In the genomic region with DNA sequence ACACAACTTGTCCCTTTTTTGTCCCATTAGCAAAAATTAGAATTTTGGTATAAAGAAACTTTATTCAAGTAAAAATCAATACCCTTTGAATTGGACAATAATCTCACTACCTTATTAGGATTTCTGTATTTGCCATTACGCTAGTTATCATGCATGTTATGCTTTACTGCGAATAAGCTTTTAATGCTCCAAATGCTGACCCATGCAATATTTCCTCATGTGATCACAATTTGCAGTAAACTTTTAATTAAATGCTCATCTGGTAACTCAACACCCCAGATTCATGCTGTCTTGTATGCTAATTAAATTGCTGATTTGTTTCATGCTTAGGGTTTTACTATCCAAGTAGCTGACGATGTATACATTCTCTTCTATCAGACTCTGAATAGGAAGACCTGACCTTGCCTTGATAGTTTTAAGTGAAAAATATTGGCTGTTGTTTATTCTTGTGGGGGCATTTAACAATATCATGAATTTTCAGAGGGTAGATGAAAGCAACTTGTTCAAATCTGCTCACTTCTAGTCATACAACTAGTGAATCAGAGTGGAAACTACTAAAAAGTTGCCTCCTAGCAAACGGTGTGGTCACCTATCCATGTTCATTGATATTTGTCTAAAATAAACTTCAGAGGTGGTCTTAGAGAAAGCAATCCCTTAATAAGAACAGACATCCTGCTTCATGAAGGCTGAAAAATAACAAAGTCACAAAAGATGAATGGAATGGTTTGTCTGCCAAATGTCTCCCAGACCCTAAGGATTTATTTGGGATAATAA, we compare ENCODE assay signal across 25 cellular contexts. TPM values are rescaled to one million over a fixed set of nuclear protein-coding genes. Genes with fewer than 3 reads are reported as not detected.
"Had no signal": no experiment of that assay in that cellular context is flagged by ENCODE, and none has a peak within 500 bp of the region (broad histone marks: within the 10 kb centered on the region; RNA-seq: fewer than 3 reads in every experiment).

No MANE protein-coding gene starts in this region.

- FAIRE-seq: RCC 7860 had no signal

- DNase-seq: Karpas-422, KG1, MG63, NCI-H1092, NCI-H1105 treated with DMSO at 0.1 percent for 48 hours, NCI-H1417 treated with DMSO at 0.1 percent for 48 hours, NCI-H146, NCI-H1694 treated with DMSO at 0.1 percent for 48 hours, NCI-H1930, NCI-H2081, NCI-H2107, NCI-H2227 treated with DMSO at 0.1 percent for 48 hours, NCI-H446, NCI-H510A, NCI-H524 treated with DMSO at 0.1 percent for 48 hours, NCI-H69, NCI-H774, Right ventricle myocardium superior, RPMI8226, SIG-M5, SK-N-SH, SW 1271 had no signal

- H3K4me3 ChIP-seq: MG63 had no signal

- H3K27me3 ChIP-seq: MG63 had no signal

- H3K36me3 ChIP-seq: MG63 had no signal

- H3K9me3 ChIP-seq: MG63, SK-N-SH had no signal

- H3K9ac ChIP-seq: SK-N-SH had no signal

RNA-seq across cellular contexts. Expression of gene XCL1, which starts 5.6 kb away (rescaled TPM):
- total RNA-seq: HT1080, SK-MEL-5 had no signal
- polyA plus RNA-seq: SK-N-SH had no signal

RNA-seq across cellular contexts. Expression of gene XCL2, which starts 38.2 kb away (rescaled TPM):
- total RNA-seq: HT1080, Right ventricle myocardium superior, SK-MEL-5 had no signal
- polyA plus RNA-seq: SK-N-SH had no signal
